9 cellular contexts compared by ENCODE assay signal in genomic region chr2:159933727-159934049, GRCh38. TPM values are rescaled to one million over a fixed set of nuclear protein-coding genes. Genes with fewer than 3 reads are reported as not detected.
A peak's percentile ranks its signal among the peaks of the same experiment; 100 is the strongest.
DNase-seq lines count a peak whose midpoint lies in the region; ATAC-seq, FAIRE-seq and TF ChIP-seq lines count a peak whose summit lies in the region.
"Had no signal": no experiment of that assay in that cellular context is flagged by ENCODE, and none has a peak within 500 bp of the region (broad histone marks: within the 10 kb centered on the region; RNA-seq: fewer than 3 reads in every experiment).

No MANE protein-coding gene starts in this region.

- DNase-seq in AML-193 (lab: John Stamatoyannopoulos, UW) (peak; percentile 80 to 91), SIG-M5 (lab: John Stamatoyannopoulos, UW) (peak; percentile 81), UCSD-AML1 (lab: John Stamatoyannopoulos, UW; ENCODE audit: unreplicated experiment) (no peak), small intestine (no peak)
- DNase-seq in stimulated activated CD8-positive, alpha-beta memory T cell treated with anti-CD3 and anti-CD28 coated beads, Interleukin-4, amount 100 ng/mL, for 48 hours, result no peak
- DNase-seq: right cardiac atrium had no signal

- ATAC-seq in GM19372 (IDR thresholded peaks at IDR 0.05; ENCODE audit: low read depth, unreplicated experiment) (peak; percentile 68), HG03064 (IDR thresholded peaks at IDR 0.05; ENCODE audit: low read depth, unreplicated experiment) (peak; percentile 94), SK-N-SH treated with all-trans-retinoic acid at 6 μM for 48 hours (no peak)

- peaks cover 0 to 3% of the 10 kb centered on the region in 2 donors for H3K36me3 ChIP-seq in small intestine (ENCODE audit: control insufficient read depth in 2 of 2, insufficient read depth in 2 of 2, low read length in 2 of 2)

- no peaks in the 10 kb centered on the region for H3K4me1 ChIP-seq in small intestine (ENCODE audit: control insufficient read depth in 2 of 2, insufficient read depth in 1 of 2, low read depth in 1 of 2, low read length in 1 of 2)

- 42 to 81% (median 76%) methylated on average over 2 of the region's 2 CpGs for WGBS in small intestine, 3 donors

- H3K27ac ChIP-seq in small intestine (ENCODE audit: low read depth in 1 of 2, low read length in 1 of 2), result no peak overlapping the region

- H3K9me3 ChIP-seq in small intestine (ENCODE audit: control insufficient read depth, low read depth), result no peaks in the 10 kb centered on the region

- no peak overlapping the region for H3K4me3 ChIP-seq in small intestine (ENCODE audit: low read depth in 1 of 2, low read length in 2 of 2)

- no peaks in the 10 kb centered on the region for H3K27me3 ChIP-seq in small intestine (ENCODE audit: control insufficient read depth in 2 of 2, insufficient read depth in 2 of 2, low read length in 2 of 2)

- FAIRE-seq in small intestine (lab: Jason Lieb, UNC), result no peak

TF ChIP-seq in SK-N-SH treated with all-trans-retinoic acid at 6 μM for 48 hours, 23 proteins besides CTCF, POLR2A, EP300 and RAD21:
- TF ChIP-seq TSHZ2 (CRISPR knock-in tag; IDR thresholded peaks at IDR 0.05) (no peak), SNAI2 (CRISPR knock-in tag; IDR thresholded peaks at IDR 0.05) (no peak), GLIS3 (CRISPR knock-in tag; IDR thresholded peaks at IDR 0.05) (no peak), ZNF565 (CRISPR knock-in tag; conservative IDR thresholded peaks at IDR 0.05; ENCODE audit: low read depth) (no peak), RARB (CRISPR knock-in tag; IDR thresholded peaks at IDR 0.05) (no peak), ZC3H10 (CRISPR knock-in tag; IDR thresholded peaks at IDR 0.05) (no peak), PPARA (CRISPR knock-in tag; IDR thresholded peaks at IDR 0.05; ENCODE audit: borderline replicate concordance) (no peak), PATZ1 (CRISPR knock-in tag; IDR thresholded peaks at IDR 0.05; ENCODE audit: borderline replicate concordance) (no peak), OSR1 (CRISPR knock-in tag; IDR thresholded peaks at IDR 0.05) (no peak), ARNTL (CRISPR knock-in tag; IDR thresholded peaks at IDR 0.05; ENCODE audit: borderline replicate concordance, low read depth) (no peak), ZFP3 (CRISPR knock-in tag; IDR thresholded peaks at IDR 0.05) (no peak), TCF4 (CRISPR knock-in tag; IDR thresholded peaks at IDR 0.05; ENCODE audit: borderline replicate concordance) (no peak), BACH2 (CRISPR knock-in tag; IDR thresholded peaks at IDR 0.05; ENCODE audit: borderline replicate concordance) (no peak), ZNF8 (CRISPR knock-in tag; IDR thresholded peaks at IDR 0.05) (no peak)
TF ChIP-seq in SK-N-SH treated with all-trans-retinoic acid at 6 μM for 48 hours: peak in this region for 0.

RNA-seq across cellular contexts. Expression of gene LY75, which starts 29.1 kb away (rescaled TPM):
- polyA plus RNA-seq in small intestine, result 10 to 100 TPM in 2 of 3 donors, 1 to 10 TPM in 1; 9.5 to 17.0 (median 16.1) TPM

Comparison
In these comparisons a context has a peak if more than half of its experiments do, and no peak if none do; other contexts are left out.
1. DNase-seq: peak in AML-193 (2 of 2) and SIG-M5 (single experiment); none in stimulated activated CD8-positive, alpha-beta memory T cell treated with anti-CD3 and anti-CD28 coated beads, Interleukin-4, amount 100 ng/mL, for 48 hours (single experiment), UCSD-AML1 (single experiment) and small intestine (single experiment).